ENCODE assay signal across 1 cellular context in genomic region chr13:107866666-107867623, GRCh38.
TF ChIP-seq lines count a peak whose summit lies in the region.

No MANE protein-coding gene starts in this region.

TF ChIP-seq in GM23338, 12 proteins besides CTCF, POLR2A, EP300 and RAD21 (continued from another document):
- TF ChIP-seq JUNB (IDR thresholded peaks at IDR 0.05; ENCODE audit: unreplicated experiment) (no peak), ZNF114 (CRISPR knock-in tag; IDR thresholded peaks at IDR 0.05) (no peak), EZH2phosphoT487 (IDR thresholded peaks at IDR 0.05; ENCODE audit: unreplicated experiment) (no peak), EZH2 (IDR thresholded peaks at IDR 0.05; ENCODE audit: low read depth, unreplicated experiment) (no peak)
